26 cellular contexts compared by ENCODE assay signal in genomic region chr4:6706173-6706572, GRCh38. TPM values are rescaled to one million over a fixed set of nuclear protein-coding genes. Genes with fewer than 3 reads are reported as not detected.
DNase-seq lines count a peak whose midpoint lies in the region; ATAC-seq, FAIRE-seq and TF ChIP-seq lines count a peak whose summit lies in the region.
"Had no signal": no experiment of that assay in that cellular context is flagged by ENCODE, and none has a peak within 500 bp of the region (broad histone marks: within the 10 kb centered on the region; RNA-seq: fewer than 3 reads in every experiment).

No MANE protein-coding gene starts in this region.

- TF ChIP-seq RAD21 in GM12878 (IDR thresholded peaks at IDR 0.05; ENCODE audit: insufficient read depth, low read depth, low read length) = no peak

- peaks cover 51% of the 10 kb centered on the region for H3K36me3 Mint-ChIP-seq in activated CD4-positive, alpha-beta memory T cell treated with anti-CD3 and anti-CD28 coated beads for 36 hours
- H3K36me3 Mint-ChIP-seq in activated CD4-positive, alpha-beta memory T cell treated with anti-CD3 and anti-CD28 coated beads, Interleukin-2, amount 10 ng/mL, durations not matched to agents 7 days and 5 days (ENCODE audit: low read depth) = peaks cover 77% of the 10 kb centered on the region
- peaks cover 63% of the 10 kb centered on the region for H3K36me3 Mint-ChIP-seq in neural progenitor cell

- H3K36me3 ChIP-seq in Loucy (ENCODE audit: insufficient read depth, low read length) (peaks cover 9% of the 10 kb centered on the region; the same call in 1 of the 2 replicates), GM12878 (ENCODE audit: control insufficient read depth in 2 of 2, insufficient read depth in 2 of 2, low read length in 1 of 2) (peaks cover 3 to 21% of the 10 kb centered on the region in 2 experiments; a peak in 3 of 4 replicates), neural progenitor cell (peaks cover 7% of the 10 kb centered on the region)

- in situ Hi-C loops in GM12878 (cut with MboI) = no loop called here

- H3K27ac ChIP-seq in GM12878 (ENCODE audit: control insufficient read depth, insufficient read depth) (no peak overlapping the region), neural progenitor cell (no peak overlapping the region), RWPE1 (no peak overlapping the region)
- H3K27ac ChIP-seq: GM23248, pancreas had no signal

- H3K4me2 ChIP-seq in Loucy (ENCODE audit: low read depth, low read length, poor library complexity, severe bottlenecking) = peak overlapping the region; percentile 99
- peak overlapping the region; percentile 57 for H3K4me2 ChIP-seq in GM12878 (ENCODE audit: control insufficient read depth, insufficient read depth)
- peak overlapping the region; percentile 100 for H3K4me2 ChIP-seq in neural progenitor cell

- 95% methylated on average over 5 of the region's 5 CpGs for WGBS in GM12878 (ENCODE audit: insufficient coverage, insufficient replicate concordance, low lambda C conversion rate, missing lambda C conversion rate)

- H3K9me3 Mint-ChIP-seq in activated CD4-positive, alpha-beta memory T cell treated with anti-CD3 and anti-CD28 coated beads for 36 hours = no peaks in the 10 kb centered on the region
- peaks cover 4% of the 10 kb centered on the region for H3K9me3 Mint-ChIP-seq in activated CD4-positive, alpha-beta memory T cell treated with anti-CD3 and anti-CD28 coated beads, Interleukin-2, amount 10 ng/mL, durations not matched to agents 7 days and 5 days
- H3K9me3 Mint-ChIP-seq in neural progenitor cell = peaks cover 21% of the 10 kb centered on the region

- peaks cover 56% of the 10 kb centered on the region for H3K4me1 ChIP-seq in Loucy (ENCODE audit: insufficient read depth, low read length, poor library complexity, severe bottlenecking)
- peaks cover 14% of the 10 kb centered on the region for H3K4me1 ChIP-seq in GM12878 (ENCODE audit: control insufficient read depth, insufficient read depth, low read length)
- peaks cover 16% of the 10 kb centered on the region for H3K4me1 ChIP-seq in neural progenitor cell

- TF ChIP-seq CTCF in Loucy (conservative IDR thresholded peaks at IDR 0.05; ENCODE audit: low read length) (no peak), GM12878 (IDR thresholded peaks at IDR 0.05 in 2 of 3, conservative IDR thresholded peaks at IDR 0.05 in 1 of 3; ENCODE audit: control insufficient read depth in 2 of 3, extremely low read depth in 1 of 3, insufficient read depth in 1 of 3, low read depth in 3 of 3, low read length in 3 of 3) (no peak), neural progenitor cell (IDR thresholded peaks at IDR 0.05) (no peak), RWPE1 (conservative IDR thresholded peaks at IDR 0.05; ENCODE audit: low read depth) (no peak)

- no peaks in the 10 kb centered on the region for H3K27me3 ChIP-seq in Loucy (ENCODE audit: insufficient read depth, low read length, poor library complexity, severe bottlenecking)
- H3K27me3 ChIP-seq in GM12878 (replicated peaks in 1 of 2; ENCODE audit: control insufficient read depth in 2 of 2, insufficient read depth in 2 of 2, low read length in 1 of 2) = no peaks in the 10 kb centered on the region
- H3K27me3 ChIP-seq in neural progenitor cell = peaks cover 7% of the 10 kb centered on the region
- H3K27me3 ChIP-seq: BE2C, pancreas had no signal

- H3K4me3 ChIP-seq in Loucy (ENCODE audit: low read length, poor library complexity, severe bottlenecking) = peak overlapping the region; percentile 96
- H3K4me3 ChIP-seq in GM12878 = no peak overlapping the region
- no peak overlapping the region for H3K4me3 ChIP-seq in neural progenitor cell
- H3K4me3 ChIP-seq: GM23248, pancreas had no signal

- RAD21 ChIA-PET in GM12878 (lab: Charles Lee; ENCODE audit: unreplicated experiment) = interaction anchor here (0.9 to 4.7 kb wide), 3 partner anchors 10 to 32 kb away, joined by 3 to 22 read pairs (median 5); partner anchors contain the start of gene BLOC1S4

- POLR2A ChIA-PET in activated CD4-positive, alpha-beta memory T cell treated with anti-CD3 and anti-CD28 coated beads for 36 hours (lab: Charles Lee) = interaction anchor here (2.2 to 8.1 kb wide), 2 partner anchors 10 to 31 kb away, joined by 9 to 75 read pairs; a partner anchor contains a TSS
- POLR2A ChIA-PET in activated CD4-positive, alpha-beta memory T cell treated with anti-CD3 and anti-CD28 coated beads, Interleukin-2, amount 10 ng/mL, durations not matched to agents 7 days and 5 days (lab: Charles Lee) = interaction anchor here (1.2 to 12.3 kb wide), 6 partner anchors 10 to 66 kb away, joined by 5 to 253 read pairs (median 10); partner anchors contain the start of genes BLOC1S4, MRFAP1 and S100P
- POLR2A ChIA-PET in GM12878 (lab: Charles Lee) = interaction anchor here (0.7 to 1.8 kb wide), 5 partner anchors 19 to 201 kb away, joined by 3 to 6 read pairs (median 3); no protein-coding TSS in a partner anchor
- POLR2A ChIA-PET in RWPE1 (lab: Yijun Ruan, JAX; ENCODE audit: low non-redundant PET) = no interaction called here

- H3K27ac Mint-ChIP-seq in activated CD4-positive, alpha-beta memory T cell treated with anti-CD3 and anti-CD28 coated beads for 36 hours = peak overlapping the region; percentile 83
- no peak overlapping the region for H3K27ac Mint-ChIP-seq in activated CD4-positive, alpha-beta memory T cell treated with anti-CD3 and anti-CD28 coated beads, Interleukin-2, amount 10 ng/mL, durations not matched to agents 7 days and 5 days
- H3K27ac Mint-ChIP-seq in neural progenitor cell = no peak overlapping the region
- H3K27ac Mint-ChIP-seq: dendritic cell treated with granulocyte-macrophage colony-stimulating factor and Interleukin-4, amounts not matched to agents 40 ng/mL and 50 ng/mL, for 4 days; HFFc6 had no signal

- FAIRE-seq in GM12878 (lab: Jason Lieb, UNC) = no peak
- FAIRE-seq: A204.1, endometrium, HTR-8/SVneo, pancreas had no signal

- ATAC-seq in GM12878 (no peak), HG02763 (IDR thresholded peaks at IDR 0.05; ENCODE audit: unreplicated experiment) (no peak)
- ATAC-seq: pancreas had no signal

- H4K20me1 ChIP-seq in Loucy (ENCODE audit: insufficient read depth, low read length, poor library complexity, severe bottlenecking) (peaks cover 50% of the 10 kb centered on the region), GM12878 (ENCODE audit: control insufficient read depth, insufficient read depth) (peaks cover 3% of the 10 kb centered on the region; the same call in 1 of the 2 replicates), neural progenitor cell (ENCODE audit: low read depth) (peaks cover 26% of the 10 kb centered on the region)

- peaks cover 70% of the 10 kb centered on the region for H3K4me1 Mint-ChIP-seq in activated CD4-positive, alpha-beta memory T cell treated with anti-CD3 and anti-CD28 coated beads for 36 hours (ENCODE audit: low read depth)
- peaks cover 69% of the 10 kb centered on the region for H3K4me1 Mint-ChIP-seq in activated CD4-positive, alpha-beta memory T cell treated with anti-CD3 and anti-CD28 coated beads, Interleukin-2, amount 10 ng/mL, durations not matched to agents 7 days and 5 days
- H3K4me1 Mint-ChIP-seq in neural progenitor cell = peaks cover 24% of the 10 kb centered on the region

- no peak for TF ChIP-seq POLR2A in GM12878 (IDR thresholded peaks at IDR 0.05; ENCODE audit: low read depth, low read length)

- H3K9me3 ChIP-seq in Loucy (ENCODE audit: insufficient read depth, low read depth, low read length) (no peaks in the 10 kb centered on the region), GM12878 (replicated peaks; ENCODE audit: control insufficient read depth, insufficient read depth, low read length) (peaks cover 5% of the 10 kb centered on the region; the same call in 2 of the 3 replicates), neural progenitor cell (ENCODE audit: low read depth) (no peaks in the 10 kb centered on the region)
- H3K9me3 ChIP-seq: BE2C, pancreas, SK-N-SH had no signal

- DNase-seq in activated CD4-positive, alpha-beta memory T cell treated with anti-CD3 and anti-CD28 coated beads for 36 hours = no peak
- no peak for DNase-seq in activated CD4-positive, alpha-beta memory T cell treated with anti-CD3 and anti-CD28 coated beads, Interleukin-2, amount 10 ng/mL, durations not matched to agents 7 days and 5 days
- DNase-seq in GM12878 (ENCODE audit: low read depth, low spot score) = no peak
- no peak for DNase-seq in neural progenitor cell (ENCODE audit: low spot score)
- DNase-seq in middle frontal gyrus (ENCODE audit: extremely low spot score, low spot score) = no peak
- DNase-seq in RWPE1 (ENCODE audit: low spot score) = no peak
- DNase-seq: activated effector memory CD4-positive, alpha-beta T cell treated with Interleukin-2 at 50 U/mL for 16 hours; amniotic stem cell; BE2C; GM23248; HFFc6; kidney glomerular epithelial cell; NCI-H1417; NCI-H524 treated with DMSO at 0.1 percent for 48 hours; pancreas; RPMI8226; SK-N-SH; substantia nigra; T-helper 9 cell had no signal

- TF ChIP-seq EP300 in GM12878 (IDR thresholded peaks at IDR 0.05; ENCODE audit: borderline replicate concordance in 1 of 2, control insufficient read depth in 1 of 2, low read depth in 2 of 2, low read length in 2 of 2) = no peak

- no peaks in the 10 kb centered on the region for H3K27me3 Mint-ChIP-seq in activated CD4-positive, alpha-beta memory T cell treated with anti-CD3 and anti-CD28 coated beads for 36 hours
- H3K27me3 Mint-ChIP-seq in activated CD4-positive, alpha-beta memory T cell treated with anti-CD3 and anti-CD28 coated beads, Interleukin-2, amount 10 ng/mL, durations not matched to agents 7 days and 5 days = no peaks in the 10 kb centered on the region
- peaks cover 2% of the 10 kb centered on the region for H3K27me3 Mint-ChIP-seq in neural progenitor cell (ENCODE audit: insufficient read depth, low read depth)
- H3K27me3 Mint-ChIP-seq: dendritic cell treated with granulocyte-macrophage colony-stimulating factor and Interleukin-4, amounts not matched to agents 40 ng/mL and 50 ng/mL, for 4 days had no signal

- BruUV-seq in GM12878 (replicated peaks; lab: Mats Ljungman, UMichigan) = no TSS peak

- peak overlapping the region; percentile 11 for H3K4me3 Mint-ChIP-seq in activated CD4-positive, alpha-beta memory T cell treated with anti-CD3 and anti-CD28 coated beads for 36 hours
- H3K4me3 Mint-ChIP-seq in activated CD4-positive, alpha-beta memory T cell treated with anti-CD3 and anti-CD28 coated beads, Interleukin-2, amount 10 ng/mL, durations not matched to agents 7 days and 5 days = no peak overlapping the region
- H3K4me3 Mint-ChIP-seq in neural progenitor cell = no peak overlapping the region
- H3K4me3 Mint-ChIP-seq: dendritic cell treated with granulocyte-macrophage colony-stimulating factor and Interleukin-4, amounts not matched to agents 40 ng/mL and 50 ng/mL, for 4 days; HFFc6 had no signal

- no peaks in the 10 kb centered on the region for H3K9me2 ChIP-seq in Loucy (replicated peaks; ENCODE audit: low read depth, low read length)
- H3K9me2 ChIP-seq: SK-N-SH had no signal

- CTCF ChIA-PET in activated CD4-positive, alpha-beta memory T cell treated with anti-CD3 and anti-CD28 coated beads for 36 hours (lab: Charles Lee) = interaction anchor here (0.6 to 7.1 kb wide), 8 partner anchors 11 to 337 kb away, joined by 3 to 96 read pairs (median 4); partner anchors contain the start of gene TADA2B
- CTCF ChIA-PET in activated CD4-positive, alpha-beta memory T cell treated with anti-CD3 and anti-CD28 coated beads, Interleukin-2, amount 10 ng/mL, durations not matched to agents 7 days and 5 days (lab: Charles Lee) = interaction anchor here (0.6 to 5.6 kb wide), 10 partner anchors 10 to 193 kb away, joined by 3 to 62 read pairs (median 12); partner anchors contain the start of gene BLOC1S4
- CTCF ChIA-PET in GM12878 (lab: Yijun Ruan, JAX) = interaction anchor here (0.6 to 5.1 kb wide), 8 partner anchors 13 to 505 kb away, joined by 3 to 25 read pairs (median 4); no protein-coding TSS in a partner anchor
- CTCF ChIA-PET in RWPE1 (lab: Yijun Ruan, JAX) = no interaction called here

- SMC1A ChIA-PET in GM12878 (lab: Charles Lee; ENCODE audit: uncharacterized antibody, unreplicated experiment) = interaction anchor here (1.1 to 1.5 kb wide), 4 partner anchors 10 to 168 kb away, joined by 3 to 9 read pairs (median 4); no protein-coding TSS in a partner anchor

- intact Hi-C loops in activated CD4-positive, alpha-beta memory T cell treated with anti-CD3 and anti-CD28 coated beads for 36 hours (cut with micrococcal nuclease) = no loop called here
- intact Hi-C loops in GM12878 (cut with micrococcal nuclease; ENCODE audit: unreplicated experiment) = no loop called here

- H2AFZ ChIP-seq in Loucy (ENCODE audit: low read length) = no peak overlapping the region
- no peak overlapping the region for H2AFZ ChIP-seq in GM12878 (ENCODE audit: control insufficient read depth, low read depth, low read length)
- no peak overlapping the region for H2AFZ ChIP-seq in neural progenitor cell (replicated peaks)
- H2AFZ ChIP-seq: GM23248 had no signal

- H3K79me2 ChIP-seq in Loucy (ENCODE audit: insufficient read depth, low read length) (peaks cover 79% of the 10 kb centered on the region), GM12878 (ENCODE audit: control insufficient read depth, insufficient read depth, low read length) (peaks cover 54% of the 10 kb centered on the region), neural progenitor cell (ENCODE audit: low read depth) (peaks cover 79% of the 10 kb centered on the region)

- H3F3A ChIP-seq in Loucy (ENCODE audit: low read depth) (no peaks in the 10 kb centered on the region), neural progenitor cell (ENCODE audit: low read depth) (peaks cover 15% of the 10 kb centered on the region)

- H3K9ac ChIP-seq in Loucy (ENCODE audit: low read depth, low read length, poor library complexity, severe bottlenecking) (peak overlapping the region; percentile 92), GM12878 (ENCODE audit: control insufficient read depth, insufficient read depth, low read length) (no peak overlapping the region), neural progenitor cell (no peak overlapping the region)
- H3K9ac ChIP-seq: GM23248, SK-N-SH had no signal

RNA-seq across cellular contexts. Expression of gene MRFAP1L1, which starts 3.5 kb away (rescaled TPM):
- total RNA-seq in activated CD4-positive, alpha-beta memory T cell treated with anti-CD3 and anti-CD28 coated beads for 36 hours = 10 to 100 TPM; 50.7 to 52.0 TPM
- total RNA-seq in activated CD4-positive, alpha-beta memory T cell treated with anti-CD3 and anti-CD28 coated beads, Interleukin-2, amount 10 ng/mL, durations not matched to agents 7 days and 5 days = 10 to 100 TPM; 81.9 to 83.1 TPM
- 29.8 and 30.0 TPM in 2 replicates for total RNA-seq in GM12878 (2013; cell fraction: nucleolus; rRNA removed)
- total RNA-seq in GM12878 (2014; rRNA removed) = 41.3 and 52.4 TPM in 2 replicates
- 61.3 and 65.8 TPM in 2 replicates for total RNA-seq in GM12878 (2014; rRNA removed; fragmentation: Illumina TruSeq; extraction: Trizol)
- 44.0 and 44.2 TPM in 2 replicates for total RNA-seq in GM12878 (2021)
- polyA plus RNA-seq in GM12878 (2011; ENCODE audit: low read depth) = 27.4 TPM
- 85.1 and 117 TPM in 2 replicates for polyA plus RNA-seq in GM12878 (2011; rRNA removed)
- polyA plus RNA-seq in GM12878 (2011; cell fraction: cytosol; rRNA removed) = 29.5 and 33.3 TPM in 2 replicates
- 43.6 and 56.6 TPM in 2 replicates for polyA plus RNA-seq in GM12878 (2011; cell fraction: nucleus; rRNA removed)
- polyA plus RNA-seq in GM12878 (2012) = 36.0 and 41.9 TPM in 2 replicates
- 61.1 and 67.8 TPM in 2 replicates for polyA plus RNA-seq in GM12878 (2014; fragmentation: Illumina TruSeq; extraction: Trizol)
- polyA plus RNA-seq in GM12878 (2014; fragmentation: Nextera tagmentation; extraction: Ambion mirVana) = 10 to 100 TPM; 30.6 to 34.5 TPM
- 51.3 and 58.7 TPM in 2 replicates for polyA plus RNA-seq in GM12878 (2014; rRNA removed)
- 10 to 100 TPM; 52.2 to 53.6 TPM for polyA plus RNA-seq in GM12878 (2016; fragmentation: Nextera tagmentation; extraction: Ambion mirVana)
- polyA minus RNA-seq in GM12878 (2011; rRNA and poly(A)+ RNA removed) = 20.3 and 23.2 TPM in 2 replicates
- polyA minus RNA-seq in GM12878 (2011; cell fraction: cytosol; rRNA and poly(A)+ RNA removed) = 9.1 and 12.2 TPM in 2 replicates
- 15.6 and 21.7 TPM in 2 replicates for polyA minus RNA-seq in GM12878 (2011; cell fraction: nucleus; rRNA and poly(A)+ RNA removed)
- 90.6 and 141 TPM in 2 replicates for total RNA-seq in neural progenitor cell (ENCODE audit: low replicate concordance)

RNA-seq across cellular contexts. Expression of gene BLOC1S4, which starts 9.8 kb away (rescaled TPM):
- 10 to 100 TPM; 17.0 to 19.7 TPM for total RNA-seq in activated CD4-positive, alpha-beta memory T cell treated with anti-CD3 and anti-CD28 coated beads for 36 hours
- total RNA-seq in activated CD4-positive, alpha-beta memory T cell treated with anti-CD3 and anti-CD28 coated beads, Interleukin-2, amount 10 ng/mL, durations not matched to agents 7 days and 5 days = 10 to 100 TPM; 22.9 to 23.2 TPM
- total RNA-seq in GM12878 (2013; cell fraction: nucleolus; rRNA removed) = 5.3 and 5.7 TPM in 2 replicates
- 19.9 and 23.8 TPM in 2 replicates for total RNA-seq in GM12878 (2014; rRNA removed)
- 5.8 and 6.9 TPM in 2 replicates for total RNA-seq in GM12878 (2014; rRNA removed; fragmentation: Illumina TruSeq; extraction: Trizol)
- total RNA-seq in GM12878 (2021) = 18.0 and 20.4 TPM in 2 replicates
- 5.2 TPM for polyA plus RNA-seq in GM12878 (2011; ENCODE audit: low read depth)
- polyA plus RNA-seq in GM12878 (2011; rRNA removed) = 9.8 and 11.5 TPM in 2 replicates
- 11.7 and 17.3 TPM in 2 replicates for polyA plus RNA-seq in GM12878 (2011; cell fraction: cytosol; rRNA removed)
- polyA plus RNA-seq in GM12878 (2011; cell fraction: nucleus; rRNA removed) = 12.7 and 15.0 TPM in 2 replicates
- 11.9 and 12.5 TPM in 2 replicates for polyA plus RNA-seq in GM12878 (2012)
- polyA plus RNA-seq in GM12878 (2014; fragmentation: Illumina TruSeq; extraction: Trizol) = 4.2 and 7.5 TPM in 2 replicates
- 1 to 10 TPM; 2.7 to 6.3 TPM for polyA plus RNA-seq in GM12878 (2014; fragmentation: Nextera tagmentation; extraction: Ambion mirVana)
- 20.8 and 21.2 TPM in 2 replicates for polyA plus RNA-seq in GM12878 (2014; rRNA removed)
- 10 to 100 TPM in 1 of 2 experiments, 1 to 10 TPM in 1; 3.0 to 21.1 TPM for polyA plus RNA-seq in GM12878 (2016; fragmentation: Nextera tagmentation; extraction: Ambion mirVana)
- polyA minus RNA-seq in GM12878 (2011; rRNA and poly(A)+ RNA removed) = 4.9 and 8.0 TPM in 2 replicates
- 4.1 and 5.5 TPM in 2 replicates for polyA minus RNA-seq in GM12878 (2011; cell fraction: cytosol; rRNA and poly(A)+ RNA removed)
- 6.3 and 14.2 TPM in 2 replicates for polyA minus RNA-seq in GM12878 (2011; cell fraction: nucleus; rRNA and poly(A)+ RNA removed)
- total RNA-seq in neural progenitor cell (ENCODE audit: low replicate concordance) = 10.5 and 24.6 TPM in 2 replicates

RNA-seq across cellular contexts. Expression of gene S100P, which starts 12.5 kb away (rescaled TPM):
- total RNA-seq in activated CD4-positive, alpha-beta memory T cell treated with anti-CD3 and anti-CD28 coated beads for 36 hours = 10 to 100 TPM; 19.3 to 20.3 TPM
- 100 to 1,000 TPM; 165 to 176 TPM for total RNA-seq in activated CD4-positive, alpha-beta memory T cell treated with anti-CD3 and anti-CD28 coated beads, Interleukin-2, amount 10 ng/mL, durations not matched to agents 7 days and 5 days
- total RNA-seq in GM12878 (2013; cell fraction: nucleolus; rRNA removed) = not detected in 2 replicates
- total RNA-seq in GM12878 (2014; rRNA removed) (not detected in 2 replicates), GM12878 (2014; rRNA removed; fragmentation: Illumina TruSeq; extraction: Trizol) (not detected in 2 replicates), GM12878 (2021) (0.37 and 0.90 TPM in 2 replicates), neural progenitor cell (ENCODE audit: low replicate concordance) (not detected in 2 replicates)
- polyA plus RNA-seq in GM12878 (2011; ENCODE audit: low read depth) = not detected
- polyA plus RNA-seq in GM12878 (2011; rRNA removed) (not detected in 2 replicates), GM12878 (2014; fragmentation: Illumina TruSeq; extraction: Trizol) (not detected in 2 replicates), GM12878 (2014; fragmentation: Nextera tagmentation; extraction: Ambion mirVana) (not detected), GM12878 (2014; rRNA removed) (not detected in 2 replicates), GM12878 (2016; fragmentation: Nextera tagmentation; extraction: Ambion mirVana) (not detected)
- polyA plus RNA-seq in GM12878 (2011; cell fraction: cytosol; rRNA removed) = not detected in 2 replicates
- polyA plus RNA-seq in GM12878 (2011; cell fraction: nucleus; rRNA removed) = not detected in 2 replicates
- polyA plus RNA-seq in GM12878 (2012) = not detected in 2 replicates
- not detected in 2 replicates for polyA minus RNA-seq in GM12878 (2011; rRNA and poly(A)+ RNA removed)
- polyA minus RNA-seq in GM12878 (2011; cell fraction: cytosol; rRNA and poly(A)+ RNA removed) = 14.4 and 27.8 TPM in 2 replicates
- polyA minus RNA-seq in GM12878 (2011; cell fraction: nucleus; rRNA and poly(A)+ RNA removed) = 3.7 and 12.0 TPM in 2 replicates
- total RNA-seq: GM23248, HFFc6, LHCN-M2 had no signal
- polyA plus RNA-seq: SK-N-SH had no signal

Comparison
In these comparisons a context has a peak if more than half of its experiments do, and no peak if none do; other contexts are left out.
1. RNA of gene S100P, which starts 12.5 kb away (total RNA-seq): 165 to 176 TPM in activated CD4-positive, alpha-beta memory T cell treated with anti-CD3 and anti-CD28 coated beads, Interleukin-2, amount 10 ng/mL, durations not matched to agents 7 days and 5 days and 19.3 to 20.3 TPM in activated CD4-positive, alpha-beta memory T cell treated with anti-CD3 and anti-CD28 coated beads for 36 hours; 0.37 to 0.90 TPM in GM12878 and not detected in neural progenitor cell; every median in the first group is over 10 times any median in the second.
2. Peak in every context shown above with its lines, with median percentiles within 50 percentile points of each other: H3K4me2 ChIP-seq.